ENCODE assay signal across 16 cellular contexts in genomic region chr7:152392254-152392653, GRCh38. TPM values are rescaled to one million over a fixed set of nuclear protein-coding genes. Genes with fewer than 3 reads are reported as not detected.
DNase-seq lines count a peak whose midpoint lies in the region; ATAC-seq and TF ChIP-seq lines count a peak whose summit lies in the region.
"Had no signal": no experiment of that assay in that cellular context is flagged by ENCODE, and none has a peak within 500 bp of the region (broad histone marks: within the 10 kb centered on the region; RNA-seq: fewer than 3 reads in every experiment).

No MANE protein-coding gene starts in this region.

- 80% methylated on average over 1 of the region's 1 CpG for WGBS in right cardiac atrium
- 100% methylated on average over 1 of the region's 1 CpG for WGBS in right lobe of liver (ENCODE audit: insufficient coverage, low coverage, low lambda C conversion rate, missing lambda C conversion rate)

- DNase-seq in GM23338 (ENCODE audit: low spot score) (no peak), progenitor cell of endocrine pancreas (ENCODE audit: low spot score, unreplicated experiment) (no peak), right cardiac atrium (no peak), right lobe of liver (no peak)
- DNase-seq in activated naive CD8-positive, alpha-beta T cell treated with anti-CD3 and anti-CD28 coated beads, Interleukin-2, amount 50 U/mL, for 24 hours = no peak
- DNase-seq: activated CD4-positive, alpha-beta T cell treated with anti-CD3 and anti-CD28 coated beads for 4 hours; activated naive CD8-positive, alpha-beta T cell treated with anti-CD3 and anti-CD28 coated beads for 36 hours; effector memory CD4-positive, alpha-beta T cell; NCI-H1048; NCI-H2171; T-helper 2 cell had no signal

- no peaks in the 10 kb centered on the region; the same call in 1 of the 2 replicates for H4K20me1 ChIP-seq in GM23338 (replicated peaks; ENCODE audit: insufficient read depth)

- H3K4me2 ChIP-seq in GM23338 = no peak overlapping the region

- H3K36me3 Mint-ChIP-seq in GM23338 (ENCODE audit: low read depth) (no peaks in the 10 kb centered on the region), progenitor cell of endocrine pancreas (ENCODE audit: insufficient read depth) (no peaks in the 10 kb centered on the region)
- peaks cover 2% of the 10 kb centered on the region for H3K36me3 Mint-ChIP-seq in activated naive CD8-positive, alpha-beta T cell treated with anti-CD3 and anti-CD28 coated beads, Interleukin-2, amount 50 U/mL, for 24 hours (ENCODE audit: low read depth)

- H3K27ac Mint-ChIP-seq in GM23338 (peak overlapping the region; percentile 30; the same call in 1 of the 2 replicates), progenitor cell of endocrine pancreas (peak overlapping the region; percentile 42)
- H3K27ac Mint-ChIP-seq in activated naive CD8-positive, alpha-beta T cell treated with anti-CD3 and anti-CD28 coated beads, Interleukin-2, amount 50 U/mL, for 24 hours = no peak overlapping the region
- H3K27ac Mint-ChIP-seq: activated naive CD8-positive, alpha-beta T cell treated with anti-CD3 and anti-CD28 coated beads for 36 hours had no signal

- H3K4me3 Mint-ChIP-seq in GM23338 (no peak overlapping the region), progenitor cell of endocrine pancreas (ENCODE audit: low read depth) (no peak overlapping the region)
- H3K4me3 Mint-ChIP-seq in activated naive CD8-positive, alpha-beta T cell treated with anti-CD3 and anti-CD28 coated beads, Interleukin-2, amount 50 U/mL, for 24 hours = no peak overlapping the region
- H3K4me3 Mint-ChIP-seq: activated naive CD8-positive, alpha-beta T cell treated with anti-CD3 and anti-CD28 coated beads for 36 hours had no signal

- H3K9me2 ChIP-seq in GM23338 (ENCODE audit: insufficient read depth) = no peaks in the 10 kb centered on the region

- intact Hi-C loops in right cardiac atrium (cut with DNase I) (no loop called here), right lobe of liver (cut with DNase I) (no loop called here)

- H3K9me3 ChIP-seq in right cardiac atrium (ENCODE audit: control insufficient read depth, low read length) (no peaks in the 10 kb centered on the region), right lobe of liver (no peaks in the 10 kb centered on the region)

- no peak for TF ChIP-seq CTCF in GM23338 (conservative IDR thresholded peaks at IDR 0.05; ENCODE audit: low read depth in 2 of 2)
- no peak for TF ChIP-seq CTCF in progenitor cell of endocrine pancreas (IDR thresholded peaks at IDR 0.05; ENCODE audit: unreplicated experiment)
- TF ChIP-seq CTCF in right lobe of liver (IDR thresholded peaks at IDR 0.05) = no peak

- H3F3A ChIP-seq in GM23338 (replicated peaks; ENCODE audit: low read depth) = no peaks in the 10 kb centered on the region

- peaks cover 14% of the 10 kb centered on the region for H3K4me1 Mint-ChIP-seq in GM23338
- H3K4me1 Mint-ChIP-seq in progenitor cell of endocrine pancreas (ENCODE audit: low read depth) = peaks cover 28% of the 10 kb centered on the region
- H3K4me1 Mint-ChIP-seq in activated naive CD8-positive, alpha-beta T cell treated with anti-CD3 and anti-CD28 coated beads, Interleukin-2, amount 50 U/mL, for 24 hours = peaks cover 46% of the 10 kb centered on the region

- H3K9me3 Mint-ChIP-seq in GM23338 = peaks cover 10% of the 10 kb centered on the region
- peaks cover 4% of the 10 kb centered on the region for H3K9me3 Mint-ChIP-seq in progenitor cell of endocrine pancreas (ENCODE audit: low read depth)
- H3K9me3 Mint-ChIP-seq in activated naive CD8-positive, alpha-beta T cell treated with anti-CD3 and anti-CD28 coated beads, Interleukin-2, amount 50 U/mL, for 24 hours = peaks cover 4% of the 10 kb centered on the region
- H3K9me3 Mint-ChIP-seq: activated naive CD8-positive, alpha-beta T cell treated with anti-CD3 and anti-CD28 coated beads for 36 hours had no signal

- no peak for TF ChIP-seq POLR2A in right lobe of liver (IDR thresholded peaks at IDR 0.05)

- H3K27ac ChIP-seq in GM23338 (ENCODE audit: low read depth) = no peak overlapping the region
- no peak overlapping the region for H3K27ac ChIP-seq in right cardiac atrium (ENCODE audit: low read length)
- H3K27ac ChIP-seq in right lobe of liver = no peak overlapping the region
- H3K27ac ChIP-seq: cardiac muscle cell had no signal

- no peaks in the 10 kb centered on the region for H3K36me3 ChIP-seq in GM23338 (ENCODE audit: insufficient read depth)
- no peaks in the 10 kb centered on the region for H3K36me3 ChIP-seq in right lobe of liver
- H3K36me3 ChIP-seq: cardiac muscle cell had no signal

- no peak overlapping the region for H3K4me3 ChIP-seq in GM23338
- no peak overlapping the region for H3K4me3 ChIP-seq in right cardiac atrium (ENCODE audit: low read length)
- H3K4me3 ChIP-seq in right lobe of liver = no peak overlapping the region
- H3K4me3 ChIP-seq: cardiac muscle cell, lung had no signal

- H3K27me3 ChIP-seq in GM23338 (ENCODE audit: insufficient read depth) (no peaks in the 10 kb centered on the region), right cardiac atrium (ENCODE audit: control insufficient read depth, insufficient read depth) (no peaks in the 10 kb centered on the region), right lobe of liver (no peaks in the 10 kb centered on the region)
- H3K27me3 ChIP-seq: cardiac muscle cell had no signal

- ATAC-seq in GM18517 (IDR thresholded peaks at IDR 0.05; ENCODE audit: unreplicated experiment) (peak; percentile 62), GM23338 (no peak), HG03469 (IDR thresholded peaks at IDR 0.05; ENCODE audit: unreplicated experiment) (peak; percentile 45), right cardiac atrium (no peak), right lobe of liver (no peak), HG02885 (IDR thresholded peaks at IDR 0.05; ENCODE audit: poor library complexity, unreplicated experiment) (no peak)
- ATAC-seq in activated naive CD8-positive, alpha-beta T cell treated with anti-CD3 and anti-CD28 coated beads, Interleukin-2, amount 50 U/mL, for 24 hours = no peak

- H3K4me1 ChIP-seq in GM23338 (ENCODE audit: insufficient read depth) (peaks cover 3% of the 10 kb centered on the region; the same call in 1 of the 2 replicates), right cardiac atrium (ENCODE audit: control insufficient read depth, insufficient read depth, low read length) (peaks cover 1% of the 10 kb centered on the region), right lobe of liver (no peaks in the 10 kb centered on the region)

- H3K27me3 Mint-ChIP-seq in GM23338 (ENCODE audit: insufficient read depth, low read depth, poor library complexity) (no peaks in the 10 kb centered on the region), progenitor cell of endocrine pancreas (no peaks in the 10 kb centered on the region)
- H3K27me3 Mint-ChIP-seq in activated naive CD8-positive, alpha-beta T cell treated with anti-CD3 and anti-CD28 coated beads, Interleukin-2, amount 50 U/mL, for 24 hours = no peaks in the 10 kb centered on the region
- H3K27me3 Mint-ChIP-seq: activated naive CD8-positive, alpha-beta T cell treated with anti-CD3 and anti-CD28 coated beads for 36 hours had no signal

- H3K79me2 ChIP-seq in GM23338 (replicated peaks; ENCODE audit: insufficient read depth) = peaks cover 98% of the 10 kb centered on the region

- no peak overlapping the region for H2AFZ ChIP-seq in GM23338

RNA-seq across cellular contexts. Expression of gene KMT2C, which starts 43.5 kb away (rescaled TPM):
- total RNA-seq in GM23338 (2014; rRNA removed; shearing (Covaris generic)) = 29.9 and 39.0 TPM in 2 replicates
- 9.1 and 11.4 TPM in 2 replicates for polyA plus RNA-seq in GM23338 (2016; fragmentation: Nextera tagmentation; extraction: Ambion mirVana)
- 72.6 and 75.9 TPM in 2 replicates for total RNA-seq in progenitor cell of endocrine pancreas
- total RNA-seq in right cardiac atrium = 10 to 100 TPM; 43.6 to 52.6 (median 50.3) TPM
- polyA plus RNA-seq in right cardiac atrium = 10.9 TPM
- total RNA-seq in right lobe of liver = 10 to 100 TPM; 20.6 to 32.0 (median 29.9) TPM

Comparison
In these comparisons a context has a peak if more than half of its experiments do, and no peak if none do; other contexts are left out.
1. ATAC-seq: peak in GM18517 (single experiment) and HG03469 (single experiment); none in GM23338 (single experiment), right cardiac atrium (0 of 2), right lobe of liver (0 of 4), HG02885 (single experiment) and activated naive CD8-positive, alpha-beta T cell treated with anti-CD3 and anti-CD28 coated beads, Interleukin-2, amount 50 U/mL, for 24 hours (single experiment).